ENCODE assay signal across 1 cellular context in genomic region chr21:36487641-36488307, GRCh38.
TF ChIP-seq lines count a peak whose summit lies in the region.

No MANE protein-coding gene starts in this region.

TF ChIP-seq in HepG2, 621 proteins besides CTCF, POLR2A, EP300 and RAD21:
- TF ChIP-seq XBP1 (CRISPR knock-in tag; IDR thresholded peaks at IDR 0.05) (no peak), ZNF331 (CRISPR knock-in tag; IDR thresholded peaks at IDR 0.05) (no peak), CBX2 (IDR thresholded peaks at IDR 0.05; ENCODE audit: low read depth, low read length) (no peak), CBX2 (CRISPR knock-in tag; IDR thresholded peaks at IDR 0.05; ENCODE audit: low read depth) (no peak), MTF1 (CRISPR knock-in tag; IDR thresholded peaks at IDR 0.05) (no peak), ZHX1 (CRISPR knock-in tag; IDR thresholded peaks at IDR 0.05; ENCODE audit: low read depth) (no peak), MATR3 (CRISPR knock-in tag; IDR thresholded peaks at IDR 0.05) (no peak), MEF2D (CRISPR knock-in tag; IDR thresholded peaks at IDR 0.05) (no peak), ZNF7 (CRISPR knock-in tag; IDR thresholded peaks at IDR 0.05) (peak; percentile 88), FOXP1 (IDR thresholded peaks at IDR 0.05) (no peak), FOXP1 (CRISPR knock-in tag; IDR thresholded peaks at IDR 0.05) (0 out of 2 replicates have a peak, but pooled peaks have one; percentile 16), HDAC1 (CRISPR knock-in tag; IDR thresholded peaks at IDR 0.05) (no peak), ZFY (CRISPR knock-in tag; IDR thresholded peaks at IDR 0.05) (no peak), ATF5 (CRISPR knock-in tag; IDR thresholded peaks at IDR 0.05; ENCODE audit: low read depth) (no peak), FUBP1 (CRISPR knock-in tag; IDR thresholded peaks at IDR 0.05; ENCODE audit: borderline replicate concordance) (no peak)
